Comparison of ENCODE assay signal across 9 cellular contexts in genomic region chr15:44735482-44736260, GRCh38. TPM values are rescaled to one million over a fixed set of nuclear protein-coding genes. Genes with fewer than 3 reads are reported as not detected.
DNase-seq lines count a peak whose midpoint lies in the region; ATAC-seq and TF ChIP-seq lines count a peak whose summit lies in the region.
"Had no signal": no experiment of that assay in that cellular context is flagged by ENCODE, and none has a peak within 500 bp of the region (broad histone marks: within the 10 kb centered on the region; RNA-seq: fewer than 3 reads in every experiment).

No MANE protein-coding gene starts in this region.

- TF ChIP-seq POLR2A in IMR-90 (IDR thresholded peaks at IDR 0.05; ENCODE audit: low read depth, low read length) = no peak

- H2BK5ac ChIP-seq in IMR-90 (ENCODE audit: low read depth, low read length, poor library complexity, severe bottlenecking) = peak overlapping the region; percentile 7

- H3K18ac ChIP-seq in IMR-90 (ENCODE audit: low read depth, low read length) = peak overlapping the region; percentile 24; the same call in 1 of the 2 replicates

- H3K36me3 Mint-ChIP-seq in activated naive CD4-positive, alpha-beta T cell treated with anti-CD3 and anti-CD28 coated beads, Interleukin-2, amount 50 U/mL, for 24 hours = peaks cover 13% of the 10 kb centered on the region

- H3K56ac ChIP-seq in IMR-90 (ENCODE audit: extremely low read depth, insufficient read depth, low read length) = no peak overlapping the region

- in situ Hi-C loops in IMR-90 (cut with MboI; ENCODE audit: low sequenced_read_pairs) = loop anchor here (5.0 kb wide), 2 partner anchors 68 to 153 kb away; no protein-coding TSS in a partner anchor

- no peak overlapping the region for H3K27ac ChIP-seq in IMR-90 (ENCODE audit: insufficient read depth, low read length)
- peak overlapping the region; percentile 53 for H3K27ac ChIP-seq in muscle layer of duodenum (ENCODE audit: low read length)

- peak overlapping the region; percentile 62; the same call in 1 of the 2 replicates for H3K14ac ChIP-seq in IMR-90 (replicated peaks; ENCODE audit: low read depth, low read length)

- 0 out of 2 replicates have a peak overlapping the region, but pooled peaks have one; percentile 1 for H3K4ac ChIP-seq in IMR-90 (ENCODE audit: low read depth, low read length)

- peak overlapping the region; percentile 32 for H2BK120ac ChIP-seq in IMR-90 (ENCODE audit: low read depth, low read length)

- H3K23ac ChIP-seq in IMR-90 (ENCODE audit: low read depth, low read length) = peak overlapping the region; percentile 56; the same call in 1 of the 2 replicates

- H3K9me3 ChIP-seq in IMR-90 (ENCODE audit: control insufficient read depth, insufficient read depth, low read length) (no peaks in the 10 kb centered on the region), muscle layer of duodenum (ENCODE audit: control insufficient read depth in 1 of 2, low read length in 2 of 2) (no peaks in the 10 kb centered on the region), MG63 (no peaks in the 10 kb centered on the region)

- H3K4me1 Mint-ChIP-seq in activated naive CD4-positive, alpha-beta T cell treated with anti-CD3 and anti-CD28 coated beads, Interleukin-2, amount 50 U/mL, for 24 hours = peaks cover 75% of the 10 kb centered on the region

- H3K27ac Mint-ChIP-seq in activated naive CD4-positive, alpha-beta T cell treated with anti-CD3 and anti-CD28 coated beads, Interleukin-2, amount 50 U/mL, for 24 hours = peak overlapping the region; percentile 100

- H3K79me1 ChIP-seq in IMR-90 (ENCODE audit: low read depth in 1 of 2, low read length in 2 of 2) = 0 out of 4 replicates have a peak, but pooled peaks cover 0 to 11% of the 10 kb centered on the region in 2 experiments

- no peaks in the 10 kb centered on the region for H3K27me3 ChIP-seq in GM06990 (replicated peaks; ENCODE audit: control insufficient read depth, insufficient read depth, low read length)
- H3K27me3 ChIP-seq in IMR-90 (ENCODE audit: control insufficient read depth, insufficient read depth, low read length) = no peaks in the 10 kb centered on the region
- no peaks in the 10 kb centered on the region for H3K27me3 ChIP-seq in muscle layer of duodenum (ENCODE audit: low read depth, low read length)
- H3K27me3 ChIP-seq in MG63 = no peaks in the 10 kb centered on the region

- no peaks in the 10 kb centered on the region for H3K27me3 Mint-ChIP-seq in activated naive CD4-positive, alpha-beta T cell treated with anti-CD3 and anti-CD28 coated beads, Interleukin-2, amount 50 U/mL, for 24 hours

- dilution Hi-C loops in IMR-90 (cut with HindIII; ENCODE audit: low sequenced_read_pairs, unreplicated experiment) = no loop called here

- 0 out of 2 replicates have a peak overlapping the region, but pooled peaks have one; percentile 6 for H3K9ac ChIP-seq in IMR-90 (ENCODE audit: low read depth, low read length)

- H3K4me3 Mint-ChIP-seq in activated naive CD4-positive, alpha-beta T cell treated with anti-CD3 and anti-CD28 coated beads, Interleukin-2, amount 50 U/mL, for 24 hours = peak overlapping the region; percentile 85

- H2BK15ac ChIP-seq in IMR-90 (ENCODE audit: low read depth, low read length) = peak overlapping the region; percentile 23; the same call in 1 of the 3 replicates

- peak overlapping the region; percentile 58 for H2AFZ ChIP-seq in IMR-90 (replicated peaks; ENCODE audit: low read length, poor library complexity)

- 26 to 100% methylated on average over 1 to 5 of the region's 8 CpGs for WGBS in IMR-90 (ENCODE audit: extremely low coverage in 2 of 2, insufficient read length in 1 of 2), 2 experiments

- H3K4me3 ChIP-seq in GM06990 (replicated peaks; ENCODE audit: low read depth, low read length) (peak overlapping the region; percentile 65), IMR-90 (ENCODE audit: insufficient read depth, low read depth, low read length) (no peak overlapping the region), muscle layer of duodenum (ENCODE audit: low read depth in 1 of 2, low read length in 2 of 2) (no peak overlapping the region), MG63 (no peak overlapping the region)

- H3K4me2 ChIP-seq in IMR-90 (ENCODE audit: low read depth, low read length) = peak overlapping the region; percentile 23; the same call in 1 of the 2 replicates

- peak overlapping the region; percentile 1 to 53; a peak in 2 of 4 replicates for H4K8ac ChIP-seq in IMR-90 (ENCODE audit: low read depth in 2 of 2, low read length in 2 of 2)

- TF ChIP-seq RAD21 in IMR-90 (IDR thresholded peaks at IDR 0.05; ENCODE audit: low read length) = no peak

- H4K20me1 ChIP-seq in IMR-90 (ENCODE audit: insufficient read depth, low read length) = no peaks in the 10 kb centered on the region

- POLR2A ChIA-PET in IMR-90 (lab: Charles Lee; ENCODE audit: unreplicated experiment) = interaction anchor here (1.2 to 1.8 kb wide), 2 partner anchors 25 to 72 kb away, joined by 5 to 7 read pairs; partner anchors contain the start of genes B2M, PATL2 and SPG11

- no TSS peak for BruUV-seq in IMR-90 (replicated peaks; lab: Mats Ljungman, UMichigan)

- peaks cover 4% of the 10 kb centered on the region; the same call in 1 of the 2 replicates for H3K9me1 ChIP-seq in IMR-90 (ENCODE audit: insufficient read depth, low read length)

- CTCF ChIA-PET in IMR-90 (lab: Yijun Ruan, JAX) = interaction anchor here (0.6 to 2.7 kb wide), 9 partner anchors 16 to 158 kb away, joined by 3 to 16 read pairs (median 4); partner anchors contain the start of genes B2M, PATL2 and SPG11

- no peak for TF ChIP-seq CTCF in GM06990 (IDR thresholded peaks at IDR 0.05; ENCODE audit: insufficient read depth, low read length, poor library complexity, severe bottlenecking)
- no peak for TF ChIP-seq CTCF in IMR-90 (conservative IDR thresholded peaks at IDR 0.05; ENCODE audit: low read depth, low read length)

- peak; percentile 59 for ATAC-seq in IMR-90 (ENCODE audit: low read depth)
- ATAC-seq: HCT116 had no signal

- H3K4me1 ChIP-seq in IMR-90 (ENCODE audit: control insufficient read depth, insufficient read depth, low read length) (peaks cover 6% of the 10 kb centered on the region), muscle layer of duodenum (ENCODE audit: control insufficient read depth in 1 of 2, insufficient read depth in 2 of 2, low read length in 2 of 2) (peaks cover 1 to 4% of the 10 kb centered on the region in 2 donors)

- peak overlapping the region; percentile 2; the same call in 1 of the 2 replicates for H4K91ac ChIP-seq in IMR-90 (ENCODE audit: insufficient read depth, low read depth, low read length)

- no peak overlapping the region; the same call in 1 of the 2 replicates for H2BK20ac ChIP-seq in IMR-90 (ENCODE audit: low read depth, low read length)

- peak overlapping the region; percentile 5; the same call in 1 of the 2 replicates for H4K5ac ChIP-seq in IMR-90 (ENCODE audit: low read depth, low read length)

- peaks cover 5% of the 10 kb centered on the region for H3K36me3 ChIP-seq in GM06990 (ENCODE audit: control insufficient read depth, insufficient read depth, low read length)
- peaks cover 3% of the 10 kb centered on the region; the same call in 1 of the 2 replicates for H3K36me3 ChIP-seq in IMR-90 (ENCODE audit: control insufficient read depth, insufficient read depth, low read length)
- peaks cover 9 to 11% of the 10 kb centered on the region in 2 donors for H3K36me3 ChIP-seq in muscle layer of duodenum (ENCODE audit: control insufficient read depth in 1 of 2, insufficient read depth in 2 of 2, low read length in 2 of 2)
- no peaks in the 10 kb centered on the region; the same call in 1 of the 2 replicates for H3K36me3 ChIP-seq in MG63

- DNase-seq in GM06990 (ENCODE audit: extremely low read depth, insufficient read length) (no peak), IMR-90 (peak; percentile 16), NCI-H524 treated with DMSO at 0.1 percent for 48 hours (lab: John Stamatoyannopoulos, UW) (no peak), NCI-H2171 treated with DMSO at 0.1 percent for 48 hours (lab: John Stamatoyannopoulos, UW) (no peak), GM03348 (ENCODE audit: low spot score) (no peak), MG63 (no peak)

- no peaks in the 10 kb centered on the region for H3K9me3 Mint-ChIP-seq in activated naive CD4-positive, alpha-beta T cell treated with anti-CD3 and anti-CD28 coated beads, Interleukin-2, amount 50 U/mL, for 24 hours

- peak overlapping the region; percentile 44 for H2AK9ac ChIP-seq in IMR-90 (replicated peaks; ENCODE audit: low read depth, low read length, poor library complexity)

- intact Hi-C loops in IMR-90 (cut with micrococcal nuclease) = loop anchor here (5.0 kb wide), 1 partner anchor 143 kb away; no protein-coding TSS in a partner anchor

- H2AK5ac ChIP-seq in IMR-90 (ENCODE audit: low read depth, low read length) = no peak overlapping the region

TF ChIP-seq in IMR-90, 13 proteins besides CTCF, POLR2A, EP300 and RAD21:
- TF ChIP-seq FOS (IDR thresholded peaks at IDR 0.05; ENCODE audit: low read depth, low read length) = no peak
- 0 out of 2 replicates have a peak, but pooled peaks have one; percentile 23 for TF ChIP-seq CEBPB (IDR thresholded peaks at IDR 0.05; ENCODE audit: low read depth, low read length)
TF ChIP-seq in IMR-90: peak in this region for 1.

RNA-seq across cellular contexts. Expression of gene TRIM69, which starts 0.7 kb away (rescaled TPM):
- total RNA-seq in IMR-90 (2012; rRNA removed) = 7.7 and 8.1 TPM in 2 replicates
- 4.5 and 5.3 TPM in 2 replicates for polyA plus RNA-seq in IMR-90 (2012; rRNA removed)
- 6.3 and 7.1 TPM in 2 replicates for polyA plus RNA-seq in IMR-90 (2012; cell fraction: cytosol; rRNA removed)
- polyA plus RNA-seq in IMR-90 (2012; cell fraction: nucleus; rRNA removed; ENCODE audit: low replicate concordance) = 3.0 and 5.7 TPM in 2 replicates
- total RNA-seq in MG63 (2014; rRNA removed; shearing (Covaris generic); ENCODE audit: low replicate concordance) = 7.8 and 8.9 TPM in 2 replicates

RNA-seq across cellular contexts. Expression of gene B2M, which starts 24.4 kb away (rescaled TPM):
- total RNA-seq in IMR-90 (2012; rRNA removed) = 716 and 895 TPM in 2 replicates
- polyA plus RNA-seq in IMR-90 (2012; rRNA removed) = 2,100 and 3,394 TPM in 2 replicates
- polyA plus RNA-seq in IMR-90 (2012; cell fraction: cytosol; rRNA removed) = 680 and 780 TPM in 2 replicates
- polyA plus RNA-seq in IMR-90 (2012; cell fraction: nucleus; rRNA removed; ENCODE audit: low replicate concordance) = 146 and 966 TPM in 2 replicates
- 2,823 and 3,000 TPM in 2 replicates for total RNA-seq in MG63 (2014; rRNA removed; shearing (Covaris generic); ENCODE audit: low replicate concordance)

RNA-seq across cellular contexts. Expression of gene PATL2, which starts 24.5 kb away (rescaled TPM):
- total RNA-seq in IMR-90 (2012; rRNA removed) = not detected in 2 replicates
- 0.10 and 0.14 TPM in 2 replicates for polyA plus RNA-seq in IMR-90 (2012; rRNA removed)
- polyA plus RNA-seq in IMR-90 (2012; cell fraction: cytosol; rRNA removed) = 0.08 and 0.15 TPM in 2 replicates
- polyA plus RNA-seq in IMR-90 (2012; cell fraction: nucleus; rRNA removed; ENCODE audit: low replicate concordance) = 0.77 and 0.94 TPM in 2 replicates
- total RNA-seq in MG63 (2014; rRNA removed; shearing (Covaris generic); ENCODE audit: low replicate concordance) = not detected in 2 replicates
